Comparison of ENCODE assay signal across 10 cellular contexts in genomic region chr4:101259876-101260275, GRCh38.
DNase-seq lines count a peak whose midpoint lies in the region; ATAC-seq and TF ChIP-seq lines count a peak whose summit lies in the region.
"Had no signal": no experiment of that assay in that cellular context is flagged by ENCODE, and none has a peak within 500 bp of the region (broad histone marks: within the 10 kb centered on the region; RNA-seq: fewer than 3 reads in every experiment).

No MANE protein-coding gene starts in this region.

- no peak for TF ChIP-seq RAD21 in SK-N-SH (IDR thresholded peaks at IDR 0.05; ENCODE audit: low read length)

- no peak for TF ChIP-seq EP300 in SK-N-SH (IDR thresholded peaks at IDR 0.05; ENCODE audit: borderline replicate concordance in 1 of 2, low read depth in 1 of 2, low read length in 1 of 2)

- peaks cover 43% of the 10 kb centered on the region; the same call in 1 of the 2 replicates for H4K20me1 ChIP-seq in SK-N-SH (ENCODE audit: insufficient read depth)

- POLR2A ChIA-PET in SK-N-SH (lab: Yijun Ruan, JAX) = no interaction called here

- H3K4me3 ChIP-seq in SK-N-SH (ENCODE audit: low read depth in 2 of 2, low read length in 1 of 2) = no peak overlapping the region
- no peak overlapping the region for H3K4me3 ChIP-seq in mesendoderm (ENCODE audit: low read length)
- H3K4me3 ChIP-seq: A549 had no signal

- WGBS in SK-N-SH (ENCODE audit: low lambda C conversion rate) = 90% methylated on average over 4 of the region's 4 CpGs
- no CpG with 5 or more reads among the region's 4 CpGs for WGBS in mesendoderm (ENCODE audit: extremely low coverage, insufficient coverage, low lambda C conversion rate)

- no peaks in the 10 kb centered on the region for H3K36me3 ChIP-seq in SK-N-SH (replicated peaks in 1 of 2; ENCODE audit: control insufficient read depth in 1 of 2, insufficient read depth in 2 of 2, low read length in 1 of 2)
- no peaks in the 10 kb centered on the region for H3K36me3 ChIP-seq in mesendoderm (ENCODE audit: control insufficient read depth, insufficient read depth, low read length)

- H3K9me2 ChIP-seq in SK-N-SH = no peaks in the 10 kb centered on the region

- H3K27ac Mint-ChIP-seq in naive B cell = peak overlapping the region in 4 of 6 donors; percentile 2 to 81 (median 65)

- H3K4me2 ChIP-seq in SK-N-SH (no peak overlapping the region), mesendoderm (ENCODE audit: low read length) (no peak overlapping the region)
- H3K4me2 ChIP-seq: A549 had no signal

- TF ChIP-seq CTCF in SK-N-SH (IDR thresholded peaks at IDR 0.05) = no peak

- H2BK5ac ChIP-seq in mesendoderm (ENCODE audit: low read length) = no peak overlapping the region

- ATAC-seq in SK-N-SH treated with all-trans-retinoic acid at 6 μM for 48 hours (no peak), GM21825 (IDR thresholded peaks at IDR 0.05; ENCODE audit: unreplicated experiment) (peak; percentile 92), HG03439 (IDR thresholded peaks at IDR 0.05; ENCODE audit: unreplicated experiment) (peak; percentile 92), naive B cell (ENCODE audit: low read depth in 2 of 2) (no peak)
- ATAC-seq: A549, PC-3 had no signal

- H3K4me3 Mint-ChIP-seq in naive B cell = peak overlapping the region in 2 of 8 donors; percentile 9 to 48

- H4K5ac ChIP-seq in mesendoderm (ENCODE audit: low read length) = no peak overlapping the region

- H3K27ac ChIP-seq in SK-N-SH (ENCODE audit: low read depth in 2 of 2, low read length in 1 of 2) (no peak overlapping the region), substantia nigra (ENCODE audit: low read depth, low read length, poor library complexity, severe bottlenecking) (no peak overlapping the region), mesendoderm (ENCODE audit: low read depth, low read length) (no peak overlapping the region)
- H3K27ac ChIP-seq: A549 had no signal

- H3K4ac ChIP-seq in mesendoderm (ENCODE audit: low read depth, low read length) = no peak overlapping the region

- H2BK120ac ChIP-seq in mesendoderm (ENCODE audit: low read depth, low read length) = no peak overlapping the region

- H3K9me3 Mint-ChIP-seq in naive B cell = no peaks in the 10 kb centered on the region

- no peak overlapping the region for H3K18ac ChIP-seq in mesendoderm (ENCODE audit: low read length)

- no peak for DNase-seq in SK-N-SH
- no peak for DNase-seq in naive B cell
- no peak for DNase-seq in substantia nigra (lab: John Stamatoyannopoulos, UW)
- DNase-seq in MV-4-11 (lab: John Stamatoyannopoulos, UW) = no peak
- no peak for DNase-seq in mesendoderm
- DNase-seq: PC-3 had no signal

- no peaks in the 10 kb centered on the region for H3K36me3 Mint-ChIP-seq in naive B cell

- H3K4me1 ChIP-seq in SK-N-SH (ENCODE audit: control insufficient read depth in 1 of 2, insufficient read depth in 2 of 2, low read depth in 1 of 2, low read length in 1 of 2) = no peaks in the 10 kb centered on the region; a peak in 2 of 4 replicates
- H3K4me1 ChIP-seq in mesendoderm (ENCODE audit: control insufficient read depth, low read depth, low read length) = peaks cover 6% of the 10 kb centered on the region

- peaks cover 7% of the 10 kb centered on the region for H3K79me1 ChIP-seq in mesendoderm (ENCODE audit: low read length)

- H3K27me3 ChIP-seq in SK-N-SH (ENCODE audit: insufficient read depth) = no peaks in the 10 kb centered on the region
- H3K27me3 ChIP-seq in mesendoderm (ENCODE audit: insufficient read depth, low read length, poor library complexity) = no peaks in the 10 kb centered on the region

- H2AFZ ChIP-seq in SK-N-SH (ENCODE audit: low read depth) = no peak overlapping the region

- CTCF ChIA-PET in SK-N-SH (lab: Yijun Ruan, JAX) = interaction anchor here (1.1 kb wide), 1 partner anchor 472 kb away, joined by 5 read pairs; no protein-coding TSS in a partner anchor

- H4K8ac ChIP-seq in mesendoderm (ENCODE audit: low read depth, low read length) = no peak overlapping the region

- no peak overlapping the region for H3K56ac ChIP-seq in mesendoderm (ENCODE audit: low read length)

- no peaks in the 10 kb centered on the region for H3K27me3 Mint-ChIP-seq in naive B cell

- no peak overlapping the region for H2BK15ac ChIP-seq in mesendoderm (replicated peaks; ENCODE audit: low read depth)

- H3K9ac ChIP-seq in SK-N-SH (no peak overlapping the region), mesendoderm (ENCODE audit: low read length) (no peak overlapping the region)

- no peak overlapping the region for H3K23ac ChIP-seq in mesendoderm (ENCODE audit: low read length)

- peaks cover 57% of the 10 kb centered on the region; the same call in 1 of the 2 replicates for H3K79me2 ChIP-seq in SK-N-SH (ENCODE audit: insufficient read depth)
- peaks cover 2% of the 10 kb centered on the region for H3K79me2 ChIP-seq in mesendoderm (ENCODE audit: control insufficient read depth, insufficient read depth, low read length)

- H3K9me3 ChIP-seq in SK-N-SH = no peaks in the 10 kb centered on the region
- H3K9me3 ChIP-seq: A549 had no signal

- no peak overlapping the region for H2AK5ac ChIP-seq in mesendoderm (ENCODE audit: low read length)

- no peaks in the 10 kb centered on the region for H3F3A ChIP-seq in SK-N-SH (replicated peaks; ENCODE audit: insufficient read depth)

- peaks cover 72 to 88% (median 81%) of the 10 kb centered on the region in 3 donors for H3K4me1 Mint-ChIP-seq in naive B cell

TF ChIP-seq in SK-N-SH, 30 proteins besides CTCF, POLR2A, EP300 and RAD21:
- TF ChIP-seq RXRA (IDR thresholded peaks at IDR 0.05; ENCODE audit: borderline replicate concordance, low read depth) = no peak
- 0 out of 2 replicates have a peak, but pooled peaks have one; percentile 24 for TF ChIP-seq JUND (IDR thresholded peaks at IDR 0.05)

TF ChIP-seq in SK-N-SH treated with all-trans-retinoic acid at 6 μM for 48 hours, 23 proteins besides CTCF, POLR2A, EP300 and RAD21 (continues in another document):
- TF ChIP-seq ZNF70 (CRISPR knock-in tag; IDR thresholded peaks at IDR 0.05) (no peak), CSDC2 (CRISPR knock-in tag; IDR thresholded peaks at IDR 0.05) (no peak), POU6F1 (CRISPR knock-in tag; IDR thresholded peaks at IDR 0.05; ENCODE audit: borderline replicate concordance, low read depth) (no peak), PATZ1 (CRISPR knock-in tag; IDR thresholded peaks at IDR 0.05; ENCODE audit: borderline replicate concordance) (no peak), SNAI2 (CRISPR knock-in tag; IDR thresholded peaks at IDR 0.05) (no peak), ARNTL (CRISPR knock-in tag; IDR thresholded peaks at IDR 0.05; ENCODE audit: borderline replicate concordance, low read depth) (no peak), ZFP30 (CRISPR knock-in tag; IDR thresholded peaks at IDR 0.05) (no peak), ZNF565 (CRISPR knock-in tag; conservative IDR thresholded peaks at IDR 0.05; ENCODE audit: low read depth) (no peak), TOX (CRISPR knock-in tag; IDR thresholded peaks at IDR 0.05; ENCODE audit: borderline replicate concordance) (no peak), TSHZ2 (CRISPR knock-in tag; IDR thresholded peaks at IDR 0.05) (no peak), PPARA (CRISPR knock-in tag; IDR thresholded peaks at IDR 0.05; ENCODE audit: borderline replicate concordance) (no peak)

Comparison
In these comparisons a context has a peak if more than half of its experiments do, and no peak if none do; other contexts are left out.
1. ATAC-seq: peak in GM21825 (single experiment) and HG03439 (single experiment); none in SK-N-SH treated with all-trans-retinoic acid at 6 μM for 48 hours (single experiment) and naive B cell (0 of 2).